Comparison of ENCODE assay signal across 8 cellular contexts in the genomic region with DNA sequence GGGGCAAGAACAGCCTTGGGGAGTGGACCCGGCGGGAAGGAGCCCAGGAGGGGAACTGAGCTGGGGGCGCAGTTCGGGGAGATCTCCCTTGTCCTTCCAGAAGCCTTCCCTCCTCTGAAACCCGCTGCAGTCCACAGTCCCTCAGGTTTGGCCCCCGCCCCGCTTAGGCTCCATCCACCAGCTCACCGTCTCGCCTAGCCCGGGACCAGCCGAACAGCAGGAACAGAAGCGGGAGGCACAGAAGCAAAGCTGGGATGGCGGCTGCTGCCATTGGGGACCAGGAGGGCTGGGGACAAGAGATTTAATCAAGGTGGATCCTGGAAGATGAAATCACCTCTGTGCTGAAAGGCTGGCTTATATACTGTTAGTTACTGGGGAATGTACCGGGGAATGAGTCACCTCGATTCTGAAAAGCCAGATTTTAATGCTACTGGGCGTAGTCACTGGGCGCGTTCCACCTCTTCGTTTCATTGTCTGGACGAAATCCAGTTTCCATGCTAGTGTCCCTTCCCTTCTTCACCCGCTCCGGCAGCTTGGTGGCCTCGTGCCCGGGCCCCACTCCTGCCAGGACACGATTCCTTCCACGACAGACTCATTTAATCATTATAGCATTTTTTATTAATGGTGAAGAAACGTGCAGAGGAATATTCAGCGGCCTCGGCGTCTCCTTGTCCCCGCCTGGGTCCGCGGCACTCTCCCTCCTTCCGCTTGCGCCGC. TPM values are rescaled to one million over a fixed set of nuclear protein-coding genes. Genes with fewer than 3 reads are reported as not detected.
DNase-seq lines count a peak whose midpoint lies in the region; ATAC-seq, FAIRE-seq and TF ChIP-seq lines count a peak whose summit lies in the region.

Gene RAET1L, minus strand, starts transcription at position 332 of the 717 bp plus-strand sequence. Its CDS starts 61 bp downstream, at position 271.

- H3K27ac ChIP-seq in vagina: no peak within 1 kb of the TSS

- H3K36me3 ChIP-seq in vagina: no peaks in the 10 kb centered on the region

- intact Hi-C loops in vagina (cut with DNase I): no loop called here

- ATAC-seq in GM19452 (IDR thresholded peaks at IDR 0.05; ENCODE audit: unreplicated experiment) (no peak), GM18511 (IDR thresholded peaks at IDR 0.05; ENCODE audit: unreplicated experiment) (no peak)

- TF ChIP-seq POLR2A in vagina (IDR thresholded peaks at IDR 0.05): peak in 1 of 2 donors; percentile 13

- DNase-seq in stimulated activated CD4-positive, alpha-beta T cell treated with anti-CD3 and anti-CD28 coated beads, Interleukin-15, amount 100 ng/mL, for 24 hours: peak; percentile 53
- DNase-seq in stimulated activated CD4-positive, alpha-beta T cell treated with anti-CD3 and anti-CD28 coated beads, Interleukin-12 subunit alpha, Interleukin-12 subunit beta, amount 100 ng/mL, for 4 hours: no peak
- DNase-seq in astrocyte of the hippocampus (ENCODE audit: low read depth, low spot score) (peak; percentile 72), kidney glomerular epithelial cell (lab: John Stamatoyannopoulos, UW) (peak; percentile 34), vagina (ENCODE audit: extremely low spot score in 2 of 2) (no peak), D721Med (ENCODE audit: insufficient read length, low spot score) (no peak)

- FAIRE-seq in D721Med (lab: Jason Lieb, UNC): no peak

- H3K4me3 ChIP-seq in vagina: peak within 1 kb of the TSS; percentile 30 to 34

- no peaks in the 10 kb centered on the region for H3K9me3 ChIP-seq in vagina

- H3K4me1 ChIP-seq in vagina: peaks cover 19% of the 10 kb centered on the region

- peaks cover 3% of the 10 kb centered on the region for H3K27me3 ChIP-seq in vagina

- no peak for TF ChIP-seq CTCF in vagina (IDR thresholded peaks at IDR 0.05)
- no peak for TF ChIP-seq CTCF in D721Med (IDR thresholded peaks at IDR 0.05; ENCODE audit: insufficient read depth, missing control alignments)

RNA-seq across cellular contexts. Expression of gene RAET1L, which starts in this region (rescaled TPM):
- 8.3 TPM for total RNA-seq in vagina

Comparison
In these comparisons a context has a peak if more than half of its experiments do, and no peak if none do; other contexts are left out.
1. DNase-seq: peak in stimulated activated CD4-positive, alpha-beta T cell treated with anti-CD3 and anti-CD28 coated beads, Interleukin-15, amount 100 ng/mL, for 24 hours (single experiment), astrocyte of the hippocampus (single experiment) and kidney glomerular epithelial cell (single experiment); none in stimulated activated CD4-positive, alpha-beta T cell treated with anti-CD3 and anti-CD28 coated beads, Interleukin-12 subunit alpha, Interleukin-12 subunit beta, amount 100 ng/mL, for 4 hours (single experiment), vagina (0 of 2) and D721Med (single experiment).